2 cellular contexts compared by ENCODE assay signal in the genomic region with DNA sequence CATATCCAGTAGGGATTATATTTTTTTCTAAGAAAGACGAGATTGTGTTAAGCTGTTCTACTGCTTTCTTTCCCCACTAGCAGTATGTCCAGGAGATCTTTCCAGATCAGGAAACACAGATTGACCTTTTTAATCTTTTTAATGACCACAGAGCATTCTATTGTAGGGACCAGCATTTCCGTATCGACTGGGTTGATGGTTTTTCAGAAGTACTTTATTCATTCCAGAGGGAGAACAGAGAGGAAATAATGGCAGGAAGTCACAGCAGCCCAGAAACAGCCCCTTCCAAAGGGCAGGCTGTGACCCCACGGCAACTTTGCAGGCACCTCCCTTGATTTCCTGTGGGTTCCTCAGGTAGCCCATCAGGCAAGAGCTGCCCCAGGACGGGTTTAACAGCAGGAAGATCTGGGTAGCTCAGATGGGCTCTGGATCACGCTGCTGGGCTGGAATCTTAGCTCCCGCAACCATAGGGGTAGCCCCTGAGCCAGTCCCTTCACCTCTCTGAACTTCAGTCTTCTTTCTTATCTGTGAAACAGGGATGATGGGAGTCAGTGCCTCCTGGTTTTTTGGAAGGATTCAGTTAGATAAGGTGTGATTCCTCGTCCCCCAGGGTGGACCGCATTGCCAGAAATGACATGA.
TF ChIP-seq lines count a peak whose summit lies in the region.

No MANE protein-coding gene starts in this region.

TF ChIP-seq in IMR-90, 13 proteins besides CTCF, POLR2A, EP300 and RAD21:
- no peak for TF ChIP-seq FOS (IDR thresholded peaks at IDR 0.05; ENCODE audit: low read depth, low read length)
- TF ChIP-seq, protein P1, sequence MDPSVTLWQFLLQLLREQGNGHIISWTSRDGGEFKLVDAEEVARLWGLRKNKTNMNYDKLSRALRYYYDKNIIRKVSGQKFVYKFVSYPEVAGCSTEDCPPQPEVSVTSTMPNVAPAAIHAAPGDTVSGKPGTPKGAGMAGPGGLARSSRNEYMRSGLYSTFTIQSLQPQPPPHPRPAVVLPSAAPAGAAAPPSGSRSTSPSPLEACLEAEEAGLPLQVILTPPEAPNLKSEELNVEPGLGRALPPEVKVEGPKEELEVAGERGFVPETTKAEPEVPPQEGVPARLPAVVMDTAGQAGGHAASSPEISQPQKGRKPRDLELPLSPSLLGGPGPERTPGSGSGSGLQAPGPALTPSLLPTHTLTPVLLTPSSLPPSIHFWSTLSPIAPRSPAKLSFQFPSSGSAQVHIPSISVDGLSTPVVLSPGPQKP (IDR thresholded peaks at IDR 0.05; ENCODE audit: borderline replicate concordance, low read depth, low read length), result no peak
- no peak for TF ChIP-seq SMC3 (IDR thresholded peaks at IDR 0.05; ENCODE audit: low read depth, low read length)
- TF ChIP-seq, protein P2, sequence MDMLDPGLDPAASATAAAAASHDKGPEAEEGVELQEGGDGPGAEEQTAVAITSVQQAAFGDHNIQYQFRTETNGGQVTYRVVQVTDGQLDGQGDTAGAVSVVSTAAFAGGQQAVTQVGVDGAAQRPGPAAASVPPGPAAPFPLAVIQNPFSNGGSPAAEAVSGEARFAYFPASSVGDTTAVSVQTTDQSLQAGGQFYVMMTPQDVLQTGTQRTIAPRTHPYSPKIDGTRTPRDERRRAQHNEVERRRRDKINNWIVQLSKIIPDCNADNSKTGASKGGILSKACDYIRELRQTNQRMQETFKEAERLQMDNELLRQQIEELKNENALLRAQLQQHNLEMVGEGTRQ (IDR thresholded peaks at IDR 0.05; ENCODE audit: low read depth, low read length), result no peak
- TF ChIP-seq NFE2L2 (IDR thresholded peaks at IDR 0.05; ENCODE audit: low read depth, low read length), result no peak
TF ChIP-seq in IMR-90: peak in this region for 0.

TF ChIP-seq in GM12891, 5 proteins besides CTCF, POLR2A, EP300 and RAD21:
- no peak for TF ChIP-seq TAF1 (IDR thresholded peaks at IDR 0.05; ENCODE audit: low read depth, low read length)
- TF ChIP-seq SPI1 (IDR thresholded peaks at IDR 0.05; ENCODE audit: low read depth, low read length), result no peak
- no peak for TF ChIP-seq PAX5 (IDR thresholded peaks at IDR 0.05; ENCODE audit: insufficient read depth, low read length, severe bottlenecking)
- TF ChIP-seq POLR2AphosphoS5 (IDR thresholded peaks at IDR 0.05; ENCODE audit: low read depth, low read length), result no peak
- TF ChIP-seq POU2F2 (IDR thresholded peaks at IDR 0.05; ENCODE audit: low read depth, low read length), result no peak
